22 cellular contexts compared by ENCODE assay signal in the genomic region with DNA sequence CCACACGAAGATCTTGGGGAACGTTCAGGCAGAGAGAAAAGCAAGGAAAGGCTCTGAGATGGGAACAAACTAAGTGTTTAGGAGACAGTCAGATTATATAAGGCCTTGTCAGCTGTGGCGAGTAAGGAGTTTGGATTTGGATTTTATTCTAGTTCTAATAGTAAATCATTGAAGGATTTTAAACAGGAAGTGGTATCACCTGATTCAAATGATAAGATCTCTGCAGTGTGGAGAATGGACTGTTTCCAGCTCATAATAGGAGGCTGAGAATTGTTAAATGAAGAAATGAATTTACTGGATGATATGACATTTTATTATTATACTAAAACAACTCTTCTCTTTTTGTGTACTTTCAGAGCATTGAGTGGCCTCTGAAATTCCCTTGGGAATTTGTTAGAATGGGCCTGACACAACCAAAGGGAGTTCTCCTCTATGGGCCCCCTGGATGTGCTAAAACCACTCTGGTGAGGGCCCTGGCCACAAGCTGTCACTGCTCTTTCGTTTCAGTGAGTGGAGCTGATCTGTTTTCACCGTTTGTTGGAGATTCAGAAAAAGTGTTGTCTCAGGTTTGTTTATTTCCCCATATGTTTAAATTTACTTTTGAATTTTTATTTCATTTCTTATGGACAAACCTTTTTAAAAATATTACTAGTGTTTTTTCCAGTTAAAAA. TPM values are rescaled to one million over a fixed set of nuclear protein-coding genes. Genes with fewer than 3 reads are reported as not detected.
DNase-seq lines count a peak whose midpoint lies in the region; ATAC-seq and TF ChIP-seq lines count a peak whose summit lies in the region.
"Had no signal": no experiment of that assay in that cellular context is flagged by ENCODE, and none has a peak within 500 bp of the region (broad histone marks: within the 10 kb centered on the region; RNA-seq: fewer than 3 reads in every experiment).

No MANE protein-coding gene starts in this region.

- BruUV-seq in Calu3 (replicated peaks; lab: Mats Ljungman, UMichigan), result no TSS peak

- CTCF ChIA-PET in Calu3 (lab: Charles Lee), result interaction anchor here (0.5 to 0.7 kb wide), 3 partner anchors 10 to 34 kb away, joined by 3 to 4 read pairs (median 3); no protein-coding TSS in a partner anchor

- ATAC-seq in CD4-positive, CD25-positive, alpha-beta regulatory T cell (ENCODE audit: low read depth in 2 of 2), result no peak
- ATAC-seq in activated T-helper 17 cell treated with anti-CD3 and anti-CD28 coated beads, Interleukin-2, amount 50 U/mL, for 72 hours (replicated peaks), result peak; percentile 26
- ATAC-seq in memory B cell (ENCODE audit: low read depth), result no peak
- ATAC-seq: activated CD4-positive, CD25-positive, alpha-beta regulatory T cell treated with anti-CD3 and anti-CD28 coated beads, Interleukin-2, amount 50 U/mL, for 24 hours had no signal

- intact Hi-C loops in Calu3 (cut with micrococcal nuclease; ENCODE audit: unreplicated experiment), result no loop called here

- H3K9me3 ChIP-seq in CD4-positive, CD25-positive, alpha-beta regulatory T cell (ENCODE audit: control insufficient read depth in 2 of 2, low read length in 2 of 2), result no peaks in the 10 kb centered on the region
- no peaks in the 10 kb centered on the region for H3K9me3 ChIP-seq in suprapubic skin
- H3K9me3 ChIP-seq: breast epithelium, esophagus squamous epithelium, prostate gland, SJCRH30, vagina had no signal

- H3K36me3 Mint-ChIP-seq in CD4-positive, CD25-positive, alpha-beta regulatory T cell, result peaks cover 52% of the 10 kb centered on the region
- H3K36me3 Mint-ChIP-seq in Calu3 (ENCODE audit: insufficient read depth, unreplicated experiment) (peaks cover 37% of the 10 kb centered on the region), memory B cell (peaks cover 43% of the 10 kb centered on the region)
- peaks cover 94% of the 10 kb centered on the region for H3K36me3 Mint-ChIP-seq in activated T-helper 17 cell treated with anti-CD3 and anti-CD28 coated beads, Interleukin-2, amount 50 U/mL, for 72 hours (ENCODE audit: low read depth)

- H3K4me1 Mint-ChIP-seq in CD4-positive, CD25-positive, alpha-beta regulatory T cell, result peaks cover 14 to 27% (median 21%) of the 10 kb centered on the region in 4 donors
- H3K4me1 Mint-ChIP-seq in Calu3 (ENCODE audit: low read depth, unreplicated experiment) (peaks cover 25% of the 10 kb centered on the region), memory B cell (peaks cover 13% of the 10 kb centered on the region)
- H3K4me1 Mint-ChIP-seq in activated T-helper 17 cell treated with anti-CD3 and anti-CD28 coated beads, Interleukin-2, amount 50 U/mL, for 72 hours, result peaks cover 16% of the 10 kb centered on the region

- TF ChIP-seq EP300 in suprapubic skin (IDR thresholded peaks at IDR 0.05), result no peak

- peak overlapping the region in 3 of 4 donors; percentile 2 to 54 (median 3) for H3K4me3 Mint-ChIP-seq in CD4-positive, CD25-positive, alpha-beta regulatory T cell
- H3K4me3 Mint-ChIP-seq in Calu3 (ENCODE audit: low read depth, unreplicated experiment) (peak overlapping the region; percentile 21), memory B cell (no peak overlapping the region)
- H3K4me3 Mint-ChIP-seq in activated T-helper 17 cell treated with anti-CD3 and anti-CD28 coated beads, Interleukin-2, amount 50 U/mL, for 72 hours, result peak overlapping the region; percentile 40

- H3K27me3 Mint-ChIP-seq in CD4-positive, CD25-positive, alpha-beta regulatory T cell, result no peaks in the 10 kb centered on the region
- H3K27me3 Mint-ChIP-seq in Calu3 (ENCODE audit: unreplicated experiment) (no peaks in the 10 kb centered on the region), memory B cell (no peaks in the 10 kb centered on the region)
- H3K27me3 Mint-ChIP-seq in activated T-helper 17 cell treated with anti-CD3 and anti-CD28 coated beads, Interleukin-2, amount 50 U/mL, for 72 hours, result no peaks in the 10 kb centered on the region

- H3K36me3 ChIP-seq in CD4-positive, CD25-positive, alpha-beta regulatory T cell (ENCODE audit: control insufficient read depth, insufficient read depth, low read length), result peaks cover 84% of the 10 kb centered on the region
- peaks cover 95% of the 10 kb centered on the region for H3K36me3 ChIP-seq in suprapubic skin

- H3K9me3 Mint-ChIP-seq in CD4-positive, CD25-positive, alpha-beta regulatory T cell, result no peaks in the 10 kb centered on the region
- H3K9me3 Mint-ChIP-seq in Calu3 (ENCODE audit: low read depth, unreplicated experiment), result no peaks in the 10 kb centered on the region
- H3K9me3 Mint-ChIP-seq in activated T-helper 17 cell treated with anti-CD3 and anti-CD28 coated beads, Interleukin-2, amount 50 U/mL, for 72 hours, result no peaks in the 10 kb centered on the region
- H3K9me3 Mint-ChIP-seq in memory B cell, result no peaks in the 10 kb centered on the region

- H3K27me3 ChIP-seq in CD4-positive, CD25-positive, alpha-beta regulatory T cell (ENCODE audit: control insufficient read depth, insufficient read depth, low read length), result no peaks in the 10 kb centered on the region
- H3K27me3 ChIP-seq in suprapubic skin, result no peaks in the 10 kb centered on the region
- H3K27me3 ChIP-seq: breast epithelium, dorsolateral prefrontal cortex, esophagus squamous epithelium, SJCRH30, vagina had no signal

- H3K27ac Mint-ChIP-seq in CD4-positive, CD25-positive, alpha-beta regulatory T cell, result peak overlapping the region in 2 of 3 donors; percentile 61 to 79
- H3K27ac Mint-ChIP-seq in Calu3 (ENCODE audit: unreplicated experiment) (peak overlapping the region; percentile 43), memory B cell (peak overlapping the region; percentile 78)
- peak overlapping the region; percentile 51 for H3K27ac Mint-ChIP-seq in activated T-helper 17 cell treated with anti-CD3 and anti-CD28 coated beads, Interleukin-2, amount 50 U/mL, for 72 hours

- TF ChIP-seq CTCF in Calu3 (IDR thresholded peaks at IDR 0.05; ENCODE audit: unreplicated experiment) (no peak), suprapubic skin (IDR thresholded peaks at IDR 0.05) (no peak)

- H3K27ac ChIP-seq in CD4-positive, CD25-positive, alpha-beta regulatory T cell (ENCODE audit: insufficient read depth, low read length, poor library complexity, severe bottlenecking), result no peak overlapping the region
- H3K27ac ChIP-seq in suprapubic skin, result no peak overlapping the region
- H3K27ac ChIP-seq in caudate nucleus (ENCODE audit: low read depth, low read length), result no peak overlapping the region
- H3K27ac ChIP-seq: breast epithelium, dorsolateral prefrontal cortex, esophagus squamous epithelium, prostate gland, SJCRH30, vagina had no signal

- peaks cover 11% of the 10 kb centered on the region for H3K4me1 ChIP-seq in CD4-positive, CD25-positive, alpha-beta regulatory T cell (ENCODE audit: control insufficient read depth, insufficient read depth, low read length, poor library complexity, severe bottlenecking)
- no peaks in the 10 kb centered on the region for H3K4me1 ChIP-seq in suprapubic skin
- H3K4me1 ChIP-seq: breast epithelium, SJCRH30 had no signal

- peak overlapping the region; percentile 6 for H3K4me3 ChIP-seq in CD4-positive, CD25-positive, alpha-beta regulatory T cell (ENCODE audit: low read depth, low read length)
- H3K4me3 ChIP-seq in suprapubic skin, result no peak overlapping the region
- H3K4me3 ChIP-seq: breast epithelium, dorsolateral prefrontal cortex, esophagus squamous epithelium, prostate gland, SJCRH30, vagina had no signal

- peak in 2 of 3 donors; percentile 9 to 20 for DNase-seq in CD4-positive, CD25-positive, alpha-beta regulatory T cell
- no peak for DNase-seq in Calu3
- no peak for DNase-seq in memory B cell (ENCODE audit: low spot score in 2 of 2)
- no peak for DNase-seq in suprapubic skin (ENCODE audit: low spot score in 2 of 2)
- DNase-seq in HuH-7.5 (ENCODE audit: low spot score), result no peak
- no peak for DNase-seq in caudate nucleus (lab: John Stamatoyannopoulos, UW)
- DNase-seq: dorsolateral prefrontal cortex; esophagus squamous epithelium; GF-D8; KBM-7; NCI-H1048; NCI-H2081 treated with DMSO at 0.1 percent for 48 hours; NCI-H526; SJCRH30; small intestine; stimulated activated CD4-positive, alpha-beta T cell treated with anti-CD3 and anti-CD28 coated beads, Interleukin-4, amount 100 ng/mL, for 24 hours had no signal

- WGBS in suprapubic skin, result 69% methylated on average over 5 of the region's 5 CpGs

- TF ChIP-seq POLR2A in suprapubic skin (IDR thresholded peaks at IDR 0.05), result no peak

RNA-seq across cellular contexts. Expression of gene GATM, which starts 36.0 kb away (rescaled TPM):
- total RNA-seq in CD4-positive, CD25-positive, alpha-beta regulatory T cell, result 1.0 TPM
- 1 to 10 TPM in 1 of 4 donors, under 1 TPM in 3; 0.16 to 1.0 (median 0.73) TPM for polyA plus RNA-seq in CD4-positive, CD25-positive, alpha-beta regulatory T cell
- 4.1 and 4.2 TPM in 2 replicates for total RNA-seq in Calu3 (2022)
- total RNA-seq in activated T-helper 17 cell treated with anti-CD3 and anti-CD28 coated beads, Interleukin-2, amount 50 U/mL, for 72 hours, result 1 to 10 TPM; 1.7 to 2.7 TPM
- total RNA-seq in suprapubic skin, result 100 to 1,000 TPM; 159 to 195 (median 172) TPM
- total RNA-seq: glomerular endothelial cell had no signal

Comparison
In these comparisons a context has a peak if more than half of its experiments do, and no peak if none do; other contexts are left out.
1. DNase-seq: peak in CD4-positive, CD25-positive, alpha-beta regulatory T cell (2 of 3); none in Calu3 (single experiment), memory B cell (0 of 2), suprapubic skin (0 of 2), HuH-7.5 (single experiment) and caudate nucleus (0 of 61).
2. RNA of gene GATM, which starts 36.0 kb away (total RNA-seq): 159 to 195 TPM in suprapubic skin; 4.1 to 4.2 TPM in Calu3, 1.7 to 2.7 TPM in activated T-helper 17 cell treated with anti-CD3 and anti-CD28 coated beads, Interleukin-2, amount 50 U/mL, for 72 hours and 1.0 TPM in CD4-positive, CD25-positive, alpha-beta regulatory T cell (single experiment); every median in the first group is over 10 times any median in the second.
3. Peak in every context shown above with its lines, with median percentiles within 50 percentile points of each other: H3K27ac Mint-ChIP-seq.